ENCODE assay signal across 16 cellular contexts in the genomic region with DNA sequence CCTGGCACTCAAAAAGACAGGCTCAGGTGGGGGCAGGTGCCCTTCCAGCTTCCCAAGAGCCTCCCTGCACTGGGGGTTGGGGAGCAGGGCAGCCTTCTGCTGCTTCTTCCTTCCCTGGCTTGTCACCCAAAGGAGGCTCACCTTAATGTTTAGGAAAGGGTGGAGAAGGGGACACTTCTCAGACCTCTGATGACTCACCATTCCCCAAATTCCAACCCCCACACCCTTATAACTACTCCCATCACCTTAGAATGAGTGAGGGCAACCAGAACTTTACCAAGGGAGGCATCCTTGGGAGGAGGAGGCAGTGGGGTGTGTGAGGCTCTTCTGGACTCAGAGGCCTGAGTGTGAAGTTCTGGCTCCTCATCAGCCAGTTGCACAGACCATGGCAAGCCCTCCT. TPM values are rescaled to one million over a fixed set of nuclear protein-coding genes. Genes with fewer than 3 reads are reported as not detected.
A peak's percentile ranks its signal among the peaks of the same experiment; 100 is the strongest.
DNase-seq lines count a peak whose midpoint lies in the region; ATAC-seq and TF ChIP-seq lines count a peak whose summit lies in the region.
"Had no signal": no experiment of that assay in that cellular context is flagged by ENCODE, and none has a peak within 500 bp of the region (broad histone marks: within the 10 kb centered on the region; RNA-seq: fewer than 3 reads in every experiment).

No MANE protein-coding gene starts in this region.

- H3K36me3 ChIP-seq in HEK293 (ENCODE audit: control insufficient read depth in 2 of 2, insufficient read depth in 1 of 2, low read length in 2 of 2) (no peaks in the 10 kb centered on the region), spleen (no peaks in the 10 kb centered on the region)
- H3K36me3 ChIP-seq: breast epithelium, tibial nerve had no signal

- H3K36me3 Mint-ChIP-seq in activated T-cell treated with anti-CD3 and anti-CD28 coated beads, Interleukin-2, amount 50 U/mL, for 24 hours (ENCODE audit: low read depth): no peaks in the 10 kb centered on the region
- H3K36me3 Mint-ChIP-seq in activated naive CD4-positive, alpha-beta T cell treated with anti-CD3 and anti-CD28 coated beads, Interleukin-2, amount 50 U/mL, for 72 hours: peaks cover 0 to 7% of the 10 kb centered on the region in 2 donors
- no peaks in the 10 kb centered on the region for H3K36me3 Mint-ChIP-seq in natural killer cell treated with Interleukin-12 subunit alpha and Interleukin-12 subunit beta and Interleukin-15 and Interleukin-18, amount 100 ng/mL, for 72 hours
- no peaks in the 10 kb centered on the region for H3K36me3 Mint-ChIP-seq in HFFc6 (ENCODE audit: low read depth)

- H3K9me3 ChIP-seq in HEK293 (ENCODE audit: control insufficient read depth, insufficient read depth, low read depth, low read length) (no peaks in the 10 kb centered on the region), spleen (no peaks in the 10 kb centered on the region)
- H3K9me3 ChIP-seq: breast epithelium, tibial nerve had no signal

- no peak for TF ChIP-seq CTCF in HEK293 (tag by site-specific recombination; IDR thresholded peaks at IDR 0.05)
- TF ChIP-seq CTCF in spleen (IDR thresholded peaks at IDR 0.05 in 8 of 11, conservative IDR thresholded peaks at IDR 0.05 in 3 of 11): no peak
- no peak for TF ChIP-seq CTCF in HFFc6 (IDR thresholded peaks at IDR 0.05)

- no peak for DNase-seq in activated T-cell treated with anti-CD3 and anti-CD28 coated beads, Interleukin-2, amount 50 U/mL, for 24 hours
- DNase-seq in activated T-cell treated with anti-CD3 and anti-CD28 coated beads, Interleukin-2, amount 50 U/mL, for 1 hour: no peak
- no peak for DNase-seq in activated naive CD4-positive, alpha-beta T cell treated with anti-CD3 and anti-CD28 coated beads, Interleukin-2, amount 50 U/mL, for 72 hours (ENCODE audit: low spot score in 2 of 2)
- DNase-seq in natural killer cell treated with Interleukin-12 subunit alpha and Interleukin-12 subunit beta and Interleukin-15 and Interleukin-18, amount 100 ng/mL, for 72 hours (ENCODE audit: low spot score): no peak
- DNase-seq in foreskin melanocyte: no peak
- DNase-seq in spleen: no peak
- DNase-seq in HFFc6: no peak
- DNase-seq: kidney glomerular epithelial cell, mesenchymal stem cell, NCI-H2029 treated with DMSO at 0.1 percent for 48 hours, NCI-H510A had no signal

- peak overlapping the region; percentile 24; the same call in 1 of the 2 replicates for H3K27ac ChIP-seq in HEK293 (ENCODE audit: extremely low read depth, low read depth, low read length)
- no peak overlapping the region for H3K27ac ChIP-seq in spleen
- H3K27ac ChIP-seq: tibial nerve had no signal

- H3K4me3 Mint-ChIP-seq in activated T-cell treated with anti-CD3 and anti-CD28 coated beads, Interleukin-2, amount 50 U/mL, for 24 hours: peak overlapping the region; percentile 78
- H3K4me3 Mint-ChIP-seq in natural killer cell treated with Interleukin-12 subunit alpha and Interleukin-12 subunit beta and Interleukin-15 and Interleukin-18, amount 100 ng/mL, for 72 hours: peak overlapping the region; percentile 33
- no peak overlapping the region; the same call in 1 of the 2 replicates for H3K4me3 Mint-ChIP-seq in HFFc6
- H3K4me3 Mint-ChIP-seq: neural crest cell had no signal

- H3K4me1 Mint-ChIP-seq in activated T-cell treated with anti-CD3 and anti-CD28 coated beads, Interleukin-2, amount 50 U/mL, for 24 hours (ENCODE audit: low read depth): peaks cover 37% of the 10 kb centered on the region
- H3K4me1 Mint-ChIP-seq in natural killer cell treated with Interleukin-12 subunit alpha and Interleukin-12 subunit beta and Interleukin-15 and Interleukin-18, amount 100 ng/mL, for 72 hours (ENCODE audit: low read depth in 2 of 2): peaks cover 53 to 63% of the 10 kb centered on the region in 2 donors
- H3K4me1 Mint-ChIP-seq in HFFc6 (ENCODE audit: low read depth): peaks cover 18% of the 10 kb centered on the region

- H3K9me3 Mint-ChIP-seq in activated T-cell treated with anti-CD3 and anti-CD28 coated beads, Interleukin-2, amount 50 U/mL, for 24 hours: no peaks in the 10 kb centered on the region
- no peaks in the 10 kb centered on the region for H3K9me3 Mint-ChIP-seq in activated naive CD4-positive, alpha-beta T cell treated with anti-CD3 and anti-CD28 coated beads, Interleukin-2, amount 50 U/mL, for 72 hours
- H3K9me3 Mint-ChIP-seq in natural killer cell treated with Interleukin-12 subunit alpha and Interleukin-12 subunit beta and Interleukin-15 and Interleukin-18, amount 100 ng/mL, for 72 hours: no peaks in the 10 kb centered on the region
- no peaks in the 10 kb centered on the region for H3K9me3 Mint-ChIP-seq in HFFc6
- H3K9me3 Mint-ChIP-seq: neural crest cell had no signal

- POLR2A ChIA-PET in HEK293 (lab: Yijun Ruan, JAX): no interaction called here

- TF ChIP-seq POLR2A in spleen (IDR thresholded peaks at IDR 0.05): no peak

- peaks cover 0 to 28% (median 0%) of the 10 kb centered on the region in 7 donors for H3K27me3 ChIP-seq in spleen (replicated peaks in 1 of 7)
- H3K27me3 ChIP-seq: breast epithelium, tibial nerve had no signal

- intact Hi-C loops in spleen (cut with DNase I; ENCODE audit: low total_unique reads): no loop called here

- CTCF ChIA-PET in HEK293 (lab: Yijun Ruan, JAX): no interaction called here

- peaks cover 26% of the 10 kb centered on the region for H3K4me1 ChIP-seq in HEK293 (ENCODE audit: control insufficient read depth, insufficient read depth, low read length)
- peaks cover 10 to 47% (median 23%) of the 10 kb centered on the region in 6 donors for H3K4me1 ChIP-seq in spleen

- peaks cover 19% of the 10 kb centered on the region for H3K27me3 Mint-ChIP-seq in activated T-cell treated with anti-CD3 and anti-CD28 coated beads, Interleukin-2, amount 50 U/mL, for 24 hours
- H3K27me3 Mint-ChIP-seq in natural killer cell treated with Interleukin-12 subunit alpha and Interleukin-12 subunit beta and Interleukin-15 and Interleukin-18, amount 100 ng/mL, for 72 hours: peaks cover under 1 to 4% of the 10 kb centered on the region in 2 donors
- H3K27me3 Mint-ChIP-seq in HFFc6 (ENCODE audit: insufficient read depth): peaks cover 40% of the 10 kb centered on the region

- no peak for ATAC-seq in activated naive CD4-positive, alpha-beta T cell treated with anti-CD3 and anti-CD28 coated beads, Interleukin-2, amount 50 U/mL, for 72 hours
- no peak for ATAC-seq in natural killer cell treated with Interleukin-12 subunit alpha and Interleukin-12 subunit beta and Interleukin-15 and Interleukin-18, amount 100 ng/mL, for 72 hours
- ATAC-seq: Right ventricle myocardium inferior had no signal

- H3K4me3 ChIP-seq in HEK293 (ENCODE audit: low read depth, low read length) (no peak overlapping the region), spleen (no peak overlapping the region)

- peak overlapping the region; percentile 98 for H3K27ac Mint-ChIP-seq in activated T-cell treated with anti-CD3 and anti-CD28 coated beads, Interleukin-2, amount 50 U/mL, for 24 hours
- H3K27ac Mint-ChIP-seq in activated naive CD4-positive, alpha-beta T cell treated with anti-CD3 and anti-CD28 coated beads, Interleukin-2, amount 50 U/mL, for 72 hours: peak overlapping the region; percentile 31 to 62
- H3K27ac Mint-ChIP-seq in natural killer cell treated with Interleukin-12 subunit alpha and Interleukin-12 subunit beta and Interleukin-15 and Interleukin-18, amount 100 ng/mL, for 72 hours: peak overlapping the region; percentile 90 to 96
- no peak overlapping the region for H3K27ac Mint-ChIP-seq in HFFc6

TF ChIP-seq in HEK293, 187 proteins besides CTCF, POLR2A, EP300 and RAD21:
- TF ChIP-seq KLF8 (tag by site-specific recombination; IDR thresholded peaks at IDR 0.05) (no peak), SETDB1 (IDR thresholded peaks at IDR 0.05; ENCODE audit: insufficient read length, low read length) (no peak)
- TF ChIP-seq, protein P1, sequence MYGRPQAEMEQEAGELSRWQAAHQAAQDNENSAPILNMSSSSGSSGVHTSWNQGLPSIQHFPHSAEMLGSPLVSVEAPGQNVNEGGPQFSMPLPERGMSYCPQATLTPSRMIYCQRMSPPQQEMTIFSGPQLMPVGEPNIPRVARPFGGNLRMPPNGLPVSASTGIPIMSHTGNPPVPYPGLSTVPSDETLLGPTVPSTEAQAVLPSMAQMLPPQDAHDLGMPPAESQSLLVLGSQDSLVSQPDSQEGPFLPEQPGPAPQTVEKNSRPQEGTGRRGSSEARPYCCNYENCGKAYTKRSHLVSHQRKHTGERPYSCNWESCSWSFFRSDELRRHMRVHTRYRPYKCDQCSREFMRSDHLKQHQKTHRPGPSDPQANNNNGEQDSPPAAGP (tag by site-specific recombination; IDR thresholded peaks at IDR 0.05): peak; percentile 94

RNA-seq across cellular contexts. Expression of a gene that starts 15.2 kb away (rescaled TPM):
- total RNA-seq in activated naive CD4-positive, alpha-beta T cell treated with anti-CD3 and anti-CD28 coated beads, Interleukin-2, amount 50 U/mL, for 72 hours: 10 to 100 TPM in 1 of 2 donors, 1 to 10 TPM in 1; 3.7 to 17.4 TPM
- 100 to 1,000 TPM in 1 of 2 donors, 10 to 100 TPM in 1; 52.4 to 110 TPM for total RNA-seq in natural killer cell treated with Interleukin-12 subunit alpha and Interleukin-12 subunit beta and Interleukin-15 and Interleukin-18, amount 100 ng/mL, for 72 hours
- total RNA-seq in spleen: 10 to 100 TPM in 3 of 7 donors, 1 to 10 TPM in 4; 5.3 to 12.1 (median 8.3) TPM
- polyA plus RNA-seq in spleen: 1 to 10 TPM; 3.0 to 5.8 (median 3.4) TPM
- total RNA-seq in HFFc6 (2021; fragmentation: NEBNext Ultra II Directional; extraction: Animal tissue kit (Norgen Biotek cat#: 25700)): 10 to 100 TPM; 17.9 to 24.4 (median 24.0) TPM
